ENCODE assay signal across 1 cellular context in the genomic region with DNA sequence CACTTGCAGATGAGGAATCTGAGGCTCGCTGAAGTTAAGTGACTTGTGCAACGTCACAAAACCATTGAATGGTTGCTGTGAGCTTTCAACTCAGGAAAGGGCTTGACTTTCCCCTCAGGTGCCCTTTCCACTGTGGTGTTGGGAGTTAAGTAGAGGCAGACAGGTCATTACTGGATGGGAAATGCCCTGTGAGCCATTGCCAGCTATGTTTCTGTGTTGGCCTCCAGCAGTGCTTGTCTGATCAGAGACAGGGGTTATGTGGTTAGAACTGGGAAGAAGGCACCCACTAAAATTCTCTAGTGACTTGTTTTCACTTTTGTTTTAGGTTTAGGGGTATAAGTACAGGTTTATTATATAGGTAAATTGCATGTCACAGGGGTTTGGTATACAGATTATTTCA.
TF ChIP-seq lines count a peak whose summit lies in the region.

No MANE protein-coding gene starts in this region.

TF ChIP-seq in GM12878, 131 proteins besides CTCF, POLR2A, EP300 and RAD21:
- TF ChIP-seq USF2 (IDR thresholded peaks at IDR 0.05; ENCODE audit: borderline replicate concordance, low read depth, low read length), result no peak
- no peak for TF ChIP-seq HCFC1 (IDR thresholded peaks at IDR 0.05; ENCODE audit: low read length)
- TF ChIP-seq RBBP5 (conservative IDR thresholded peaks at IDR 0.05), result no peak
- TF ChIP-seq RELA (IDR thresholded peaks at IDR 0.05; ENCODE audit: borderline replicate concordance, partially characterized antibody), result no peak
- no peak for TF ChIP-seq KDM1A (IDR thresholded peaks at IDR 0.05; ENCODE audit: borderline replicate concordance)
- TF ChIP-seq IKZF1 (conservative IDR thresholded peaks at IDR 0.05), result no peak
- TF ChIP-seq RB1 (IDR thresholded peaks at IDR 0.05; ENCODE audit: borderline replicate concordance), result no peak
- TF ChIP-seq ZBED1 (IDR thresholded peaks at IDR 0.05; ENCODE audit: borderline replicate concordance), result no peak
